Comparison of ENCODE assay signal across 1 cellular context in the genomic region with DNA sequence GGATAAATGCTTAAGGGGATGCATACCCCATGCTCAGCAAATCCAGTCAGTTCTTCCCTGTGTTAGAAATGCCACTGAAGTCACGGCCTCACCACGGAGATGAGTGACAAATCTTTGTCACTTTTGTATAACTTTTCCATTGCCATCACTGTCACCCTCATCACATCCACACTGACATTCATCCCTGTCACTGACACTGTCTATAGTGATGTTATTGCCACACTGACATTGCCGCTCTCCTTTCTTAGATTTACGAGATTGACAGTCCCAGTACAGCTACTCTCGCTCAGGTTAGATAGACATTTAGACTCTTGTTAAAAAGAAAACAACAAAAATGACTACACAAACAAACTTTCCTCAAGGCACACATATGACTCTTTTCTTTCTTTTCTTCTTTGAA.
TF ChIP-seq lines count a peak whose summit lies in the region.

No MANE protein-coding gene starts in this region.

TF ChIP-seq in H1, 55 proteins besides CTCF, POLR2A, EP300 and RAD21:
- TF ChIP-seq CTBP2 (IDR thresholded peaks at IDR 0.05; ENCODE audit: borderline replicate concordance, insufficient read depth, insufficient read length, low read length) (no peak), KDM5A (IDR thresholded peaks at IDR 0.05; ENCODE audit: low read length) (no peak), TCF12 (IDR thresholded peaks at IDR 0.05; ENCODE audit: low read depth, low read length) (no peak), TEAD4 (IDR thresholded peaks at IDR 0.05; ENCODE audit: low read depth, low read length) (no peak), RFX5 (IDR thresholded peaks at IDR 0.05; ENCODE audit: borderline replicate concordance, low read depth, low read length) (no peak), CEBPB (IDR thresholded peaks at IDR 0.05; ENCODE audit: low read depth, low read length) (no peak), SRF (IDR thresholded peaks at IDR 0.05; ENCODE audit: low read depth, low read length) (no peak)
- TF ChIP-seq, protein P1, sequence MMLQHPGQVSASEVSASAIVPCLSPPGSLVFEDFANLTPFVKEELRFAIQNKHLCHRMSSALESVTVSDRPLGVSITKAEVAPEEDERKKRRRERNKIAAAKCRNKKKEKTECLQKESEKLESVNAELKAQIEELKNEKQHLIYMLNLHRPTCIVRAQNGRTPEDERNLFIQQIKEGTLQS (IDR thresholded peaks at IDR 0.05; ENCODE audit: insufficient read depth, low read depth, low read length), result no peak
- TF ChIP-seq, protein P2, sequence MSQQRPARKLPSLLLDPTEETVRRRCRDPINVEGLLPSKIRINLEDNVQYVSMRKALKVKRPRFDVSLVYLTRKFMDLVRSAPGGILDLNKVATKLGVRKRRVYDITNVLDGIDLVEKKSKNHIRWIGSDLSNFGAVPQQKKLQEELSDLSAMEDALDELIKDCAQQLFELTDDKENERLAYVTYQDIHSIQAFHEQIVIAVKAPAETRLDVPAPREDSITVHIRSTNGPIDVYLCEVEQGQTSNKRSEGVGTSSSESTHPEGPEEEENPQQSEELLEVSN (IDR thresholded peaks at IDR 0.05), result no peak
- TF ChIP-seq, protein P3, sequence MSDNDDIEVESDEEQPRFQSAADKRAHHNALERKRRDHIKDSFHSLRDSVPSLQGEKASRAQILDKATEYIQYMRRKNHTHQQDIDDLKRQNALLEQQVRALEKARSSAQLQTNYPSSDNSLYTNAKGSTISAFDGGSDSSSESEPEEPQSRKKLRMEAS (IDR thresholded peaks at IDR 0.05), result no peak
